In the genomic region with DNA sequence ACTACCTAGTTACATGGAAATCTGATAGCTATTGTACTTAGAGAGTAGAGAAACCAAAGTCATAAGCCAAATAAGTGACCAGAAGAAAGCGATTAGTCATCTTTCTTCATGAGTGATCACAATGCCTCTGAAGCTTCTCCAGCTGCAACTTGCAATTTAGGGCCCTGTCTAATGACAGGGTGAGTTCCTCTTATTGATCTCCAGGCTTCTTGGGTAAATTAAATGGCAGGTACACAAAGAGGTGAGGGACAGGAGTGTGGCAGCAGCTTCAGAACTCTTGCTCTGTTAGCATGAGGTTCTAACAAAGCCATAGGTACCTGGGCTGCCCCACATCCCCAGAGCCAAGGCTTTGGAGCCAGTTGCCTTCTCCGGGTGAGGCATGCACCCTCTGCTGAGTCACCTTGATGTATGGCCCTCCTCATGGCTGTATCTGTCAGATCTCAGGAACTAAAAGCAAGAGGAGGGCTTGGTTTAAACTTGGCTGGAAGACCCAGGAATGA, we compare ENCODE assay signal across 12 cellular contexts.
DNase-seq lines count a peak whose midpoint lies in the region; ATAC-seq and TF ChIP-seq lines count a peak whose summit lies in the region.
"Had no signal": no experiment of that assay in that cellular context is flagged by ENCODE, and none has a peak within 500 bp of the region (broad histone marks: within the 10 kb centered on the region; RNA-seq: fewer than 3 reads in every experiment).

No MANE protein-coding gene starts in this region.

- TF ChIP-seq CTCF in IMR-90 (conservative IDR thresholded peaks at IDR 0.05; ENCODE audit: low read depth, low read length) (no peak), upper lobe of right lung (IDR thresholded peaks at IDR 0.05) (no peak)

- H3K27me3 Mint-ChIP-seq in T-cell, result peaks cover 0 to 4% of the 10 kb centered on the region in 2 donors

- no peak overlapping the region for H4K5ac ChIP-seq in IMR-90 (ENCODE audit: low read depth, low read length)

- no peaks in the 10 kb centered on the region for H3K36me3 Mint-ChIP-seq in T-cell

- dilution Hi-C loops in IMR-90 (cut with HindIII; ENCODE audit: low sequenced_read_pairs, unreplicated experiment), result no loop called here

- no TSS peak for BruUV-seq in IMR-90 (replicated peaks; lab: Mats Ljungman, UMichigan)

- CTCF ChIA-PET in IMR-90 (lab: Yijun Ruan, JAX), result no interaction called here
- CTCF ChIA-PET in T-cell (lab: Charles Lee), result interaction anchor here in 1 of 2 donors (1.3 kb wide), 1 partner anchor 77 kb away, joined by 4 read pairs; no protein-coding TSS in a partner anchor

- no peak overlapping the region for H2BK20ac ChIP-seq in IMR-90 (ENCODE audit: low read depth, low read length)

- H4K8ac ChIP-seq in IMR-90 (ENCODE audit: low read depth in 2 of 2, low read length in 2 of 2), result no peak overlapping the region

- H3K14ac ChIP-seq in IMR-90 (replicated peaks; ENCODE audit: low read depth, low read length), result no peak overlapping the region

- H2BK120ac ChIP-seq in IMR-90 (ENCODE audit: low read depth, low read length), result 0 out of 2 replicates have a peak overlapping the region, but pooled peaks have one; percentile 4

- no peak overlapping the region for H2AFZ ChIP-seq in IMR-90 (replicated peaks; ENCODE audit: low read length, poor library complexity)

- ATAC-seq in GM18508 (IDR thresholded peaks at IDR 0.05; ENCODE audit: insufficient read depth, unreplicated experiment) (peak; percentile 35), GM21825 (IDR thresholded peaks at IDR 0.05; ENCODE audit: unreplicated experiment) (peak; percentile 34), IMR-90 (ENCODE audit: low read depth) (no peak), upper lobe of right lung (no peak), T-cell (replicated peaks in 1 of 4) (no peak)
- ATAC-seq: heart left ventricle had no signal

- H3K4me1 Mint-ChIP-seq in T-cell, result peaks cover 42 to 49% (median 43%) of the 10 kb centered on the region in 3 donors

- H3K23ac ChIP-seq in IMR-90 (ENCODE audit: low read depth, low read length), result no peak overlapping the region

- H3K27ac ChIP-seq in IMR-90 (ENCODE audit: insufficient read depth, low read length) (no peak overlapping the region), epithelial cell of prostate (peak overlapping the region; percentile 6), caudate nucleus (ENCODE audit: low read depth, low read length) (no peak overlapping the region), upper lobe of right lung (no peak overlapping the region)
- H3K27ac ChIP-seq: heart left ventricle, RWPE1, tibial nerve had no signal

- H3K18ac ChIP-seq in IMR-90 (ENCODE audit: low read depth, low read length), result no peak overlapping the region

- H3K9me1 ChIP-seq in IMR-90 (ENCODE audit: insufficient read depth, low read length), result peaks cover 8% of the 10 kb centered on the region; the same call in 1 of the 2 replicates

- no peak overlapping the region for H3K9ac ChIP-seq in IMR-90 (ENCODE audit: low read depth, low read length)

- H3K56ac ChIP-seq in IMR-90 (ENCODE audit: extremely low read depth, insufficient read depth, low read length), result no peak overlapping the region

- H3K4me1 ChIP-seq in IMR-90 (ENCODE audit: control insufficient read depth, insufficient read depth, low read length) (peaks cover 11% of the 10 kb centered on the region), upper lobe of right lung (no peaks in the 10 kb centered on the region)

- H3K4me2 ChIP-seq in IMR-90 (ENCODE audit: low read depth, low read length), result no peak overlapping the region

- no peak for TF ChIP-seq RAD21 in IMR-90 (IDR thresholded peaks at IDR 0.05; ENCODE audit: low read length)

- no peak overlapping the region; the same call in 1 of the 2 replicates for H2AK5ac ChIP-seq in IMR-90 (ENCODE audit: low read depth, low read length)

- in situ Hi-C loops in IMR-90 (cut with MboI; ENCODE audit: low sequenced_read_pairs), result no loop called here

- POLR2A ChIA-PET in IMR-90 (lab: Charles Lee; ENCODE audit: unreplicated experiment), result no interaction called here
- POLR2A ChIA-PET in T-cell (lab: Charles Lee), result interaction anchor here in 1 of 2 donors (0.5 kb wide), 1 partner anchor 16 kb away, joined by 3 read pairs; no protein-coding TSS in a partner anchor

- H3K4ac ChIP-seq in IMR-90 (ENCODE audit: low read depth, low read length), result no peak overlapping the region

- DNase-seq in IMR-90 (peak; percentile 34), epithelial cell of prostate (ENCODE audit: low read depth, low spot score) (no peak), caudate nucleus (lab: John Stamatoyannopoulos, UW) (no peak), upper lobe of right lung (no peak), NCI-H146 (lab: John Stamatoyannopoulos, UW) (no peak), T-cell (no peak)
- DNase-seq: heart left ventricle, KBM-7 had no signal

- H4K91ac ChIP-seq in IMR-90 (ENCODE audit: insufficient read depth, low read depth, low read length), result no peak overlapping the region

- H3K9me3 Mint-ChIP-seq in T-cell, result no peaks in the 10 kb centered on the region

- no peak overlapping the region for H2BK5ac ChIP-seq in IMR-90 (ENCODE audit: low read depth, low read length, poor library complexity, severe bottlenecking)

- H3K27me3 ChIP-seq in IMR-90 (ENCODE audit: control insufficient read depth, insufficient read depth, low read length) (no peaks in the 10 kb centered on the region), upper lobe of right lung (no peaks in the 10 kb centered on the region)
- H3K27me3 ChIP-seq: tibial nerve had no signal

- H3K9me3 ChIP-seq in IMR-90 (ENCODE audit: control insufficient read depth, insufficient read depth, low read length) (no peaks in the 10 kb centered on the region), upper lobe of right lung (no peaks in the 10 kb centered on the region)
- H3K9me3 ChIP-seq: heart left ventricle, tibial nerve had no signal

- no peak overlapping the region for H3K4me3 Mint-ChIP-seq in T-cell

- no peak for TF ChIP-seq POLR2A in IMR-90 (IDR thresholded peaks at IDR 0.05; ENCODE audit: low read depth, low read length)

- H2BK15ac ChIP-seq in IMR-90 (ENCODE audit: low read depth, low read length), result no peak overlapping the region

- no peak overlapping the region for H2AK9ac ChIP-seq in IMR-90 (replicated peaks; ENCODE audit: low read depth, low read length, poor library complexity)

- H3K36me3 ChIP-seq in IMR-90 (ENCODE audit: control insufficient read depth, insufficient read depth, low read length) (no peaks in the 10 kb centered on the region), upper lobe of right lung (no peaks in the 10 kb centered on the region)
- H3K36me3 ChIP-seq: heart left ventricle, tibial nerve had no signal

- no peak overlapping the region for H3K27ac Mint-ChIP-seq in T-cell

- intact Hi-C loops in IMR-90 (cut with micrococcal nuclease), result no loop called here
- intact Hi-C loops in upper lobe of right lung (cut with DNase I), result no loop called here

- H4K20me1 ChIP-seq in IMR-90 (ENCODE audit: insufficient read depth, low read length), result no peaks in the 10 kb centered on the region

- H3K4me3 ChIP-seq in IMR-90 (ENCODE audit: insufficient read depth, low read depth, low read length), result no peak overlapping the region
- H3K4me3 ChIP-seq in upper lobe of right lung, result no peak overlapping the region
- H3K4me3 ChIP-seq: heart left ventricle, tibial nerve had no signal

- 60% methylated on average over 1 of the region's 2 CpGs; no CpG with 5 or more reads in 1 of the 2 experiments for WGBS in IMR-90 (ENCODE audit: extremely low coverage in 2 of 2, insufficient read length in 1 of 2), 2 experiments

- H3K79me1 ChIP-seq in IMR-90 (ENCODE audit: low read depth in 1 of 2, low read length in 2 of 2), result no peaks in the 10 kb centered on the region

TF ChIP-seq in IMR-90, 13 proteins besides CTCF, POLR2A, EP300 and RAD21:
- no peak for TF ChIP-seq SMC3 (IDR thresholded peaks at IDR 0.05; ENCODE audit: low read depth, low read length)

Comparison
In these comparisons a context has a peak if more than half of its experiments do, and no peak if none do; other contexts are left out.
1. ATAC-seq: peak in GM18508 (single experiment) and GM21825 (single experiment); none in IMR-90 (single experiment), upper lobe of right lung (single experiment) and T-cell (0 of 4).